9 cellular contexts compared by ENCODE assay signal in genomic region chr18:74806700-74807416, GRCh38.
DNase-seq lines count a peak whose midpoint lies in the region; FAIRE-seq and TF ChIP-seq lines count a peak whose summit lies in the region.
"Had no signal": no experiment of that assay in that cellular context is flagged by ENCODE, and none has a peak within 500 bp of the region (broad histone marks: within the 10 kb centered on the region; RNA-seq: fewer than 3 reads in every experiment).

No MANE protein-coding gene starts in this region.

- no peaks in the 10 kb centered on the region for H4K20me1 ChIP-seq in GM23248 (ENCODE audit: insufficient read depth)
- no peaks in the 10 kb centered on the region for H4K20me1 ChIP-seq in smooth muscle cell (ENCODE audit: low read depth)
- H4K20me1 ChIP-seq: BLaER1 had no signal

- DNase-seq in NCI-H2107 treated with DMSO at 0.1 percent for 48 hours (lab: John Stamatoyannopoulos, UW; ENCODE audit: unreplicated experiment) (peak; percentile 37), NCI-H2107 (lab: John Stamatoyannopoulos, UW) (no peak), GM23248 (peak; percentile 91), M059J (ENCODE audit: low read depth) (peak; percentile 94), bronchial epithelial cell (ENCODE audit: low read depth) (peak; percentile 98), smooth muscle cell (lab: John Stamatoyannopoulos, UW; ENCODE audit: unreplicated experiment) (no peak), occipital lobe (lab: John Stamatoyannopoulos, UW) (no peak), activated gamma-delta T cell treated with Interleukin-2 at 50 U/mL for 16 hours (no peak)

- no peak for FAIRE-seq in bronchial epithelial cell (lab: Jason Lieb, UNC)

- TF ChIP-seq CTCF in bronchial epithelial cell (IDR thresholded peaks at IDR 0.05; ENCODE audit: insufficient read depth, low read length, severe bottlenecking) (no peak), smooth muscle cell (IDR thresholded peaks at IDR 0.05; ENCODE audit: borderline replicate concordance, insufficient read depth, poor library complexity, severe bottlenecking) (no peak)

- H3K4me3 ChIP-seq in GM23248 (peak overlapping the region; percentile 53), bronchial epithelial cell (ENCODE audit: low read depth, low read length) (no peak overlapping the region), smooth muscle cell (no peak overlapping the region)
- H3K4me3 ChIP-seq: BLaER1 had no signal

- H3K27ac ChIP-seq in GM23248, result peak overlapping the region; percentile 79
- peak overlapping the region; percentile 74 for H3K27ac ChIP-seq in smooth muscle cell (ENCODE audit: low read depth)
- H3K27ac ChIP-seq: BLaER1 had no signal

- H3K27me3 ChIP-seq in GM23248 (replicated peaks; ENCODE audit: insufficient read depth), result no peaks in the 10 kb centered on the region
- no peaks in the 10 kb centered on the region for H3K27me3 ChIP-seq in bronchial epithelial cell (ENCODE audit: control insufficient read depth, insufficient read depth, low read length)
- H3K27me3 ChIP-seq in smooth muscle cell (ENCODE audit: low read depth), result no peaks in the 10 kb centered on the region
- H3K27me3 ChIP-seq: BLaER1 had no signal

- H3F3A ChIP-seq in GM23248 (ENCODE audit: insufficient read depth) (peaks cover 17% of the 10 kb centered on the region), smooth muscle cell (ENCODE audit: low read depth) (no peaks in the 10 kb centered on the region)

- H2AFZ ChIP-seq in GM23248, result peak overlapping the region; percentile 54
- no peak overlapping the region for H2AFZ ChIP-seq in smooth muscle cell (ENCODE audit: low read depth)

- H3K4me2 ChIP-seq in GM23248 (ENCODE audit: unreplicated experiment), result peak overlapping the region; percentile 82
- peak overlapping the region; percentile 37 for H3K4me2 ChIP-seq in smooth muscle cell
- H3K4me2 ChIP-seq: BLaER1 had no signal

- H3K9ac ChIP-seq in GM23248, result peak overlapping the region; percentile 60
- H3K9ac ChIP-seq in smooth muscle cell (ENCODE audit: low read depth), result peak overlapping the region; percentile 30
- H3K9ac ChIP-seq: BLaER1 had no signal

- H3K4me1 ChIP-seq in GM23248 (ENCODE audit: insufficient read depth) (peaks cover 17% of the 10 kb centered on the region), smooth muscle cell (ENCODE audit: low read depth) (no peaks in the 10 kb centered on the region)
- H3K4me1 ChIP-seq: BLaER1 had no signal

- no peaks in the 10 kb centered on the region for H3K9me2 ChIP-seq in GM23248 (ENCODE audit: insufficient read depth)

- H3K79me2 ChIP-seq in GM23248 (ENCODE audit: insufficient read depth) (no peaks in the 10 kb centered on the region), smooth muscle cell (ENCODE audit: low read depth) (no peaks in the 10 kb centered on the region)

- H3K36me3 ChIP-seq in GM23248 (ENCODE audit: low read depth) (no peaks in the 10 kb centered on the region), bronchial epithelial cell (ENCODE audit: control insufficient read depth, insufficient read depth, low read length) (no peaks in the 10 kb centered on the region), smooth muscle cell (ENCODE audit: low read depth) (no peaks in the 10 kb centered on the region)
- H3K36me3 ChIP-seq: BLaER1 had no signal

- H3K9me3 ChIP-seq in GM23248 (ENCODE audit: low read depth) (no peaks in the 10 kb centered on the region), smooth muscle cell (replicated peaks; ENCODE audit: low read depth) (no peaks in the 10 kb centered on the region)
- H3K9me3 ChIP-seq: BLaER1 had no signal

- in situ Hi-C loops in GM23248 (cut with MboI), result no loop called here

- WGBS in GM23248 (ENCODE audit: low coverage in 1 of 2, low lambda C conversion rate in 2 of 2, missing lambda C conversion rate in 2 of 2), 2 experiments, result 51 to 57% methylated on average over 7 of the region's 7 CpGs
- 86% methylated on average over 7 of the region's 7 CpGs for WGBS in smooth muscle cell (ENCODE audit: low lambda C conversion rate)

Comparison
In these comparisons a context has a peak if more than half of its experiments do, and no peak if none do; other contexts are left out.
1. DNase-seq: peak in NCI-H2107 treated with DMSO at 0.1 percent for 48 hours (single experiment), GM23248 (single experiment), M059J (single experiment) and bronchial epithelial cell (single experiment); none in NCI-H2107 (single experiment), smooth muscle cell (single experiment), occipital lobe (single experiment) and activated gamma-delta T cell treated with Interleukin-2 at 50 U/mL for 16 hours (single experiment).